Comparison of ENCODE assay signal across 14 cellular contexts in genomic region chr15:90837052-90837621, GRCh38. TPM values are rescaled to one million over a fixed set of nuclear protein-coding genes. Genes with fewer than 3 reads are reported as not detected.
DNase-seq lines count a peak whose midpoint lies in the region; ATAC-seq and TF ChIP-seq lines count a peak whose summit lies in the region.
"Had no signal": no experiment of that assay in that cellular context is flagged by ENCODE, and none has a peak within 500 bp of the region (broad histone marks: within the 10 kb centered on the region; RNA-seq: fewer than 3 reads in every experiment).

No MANE protein-coding gene starts in this region.

- no peaks in the 10 kb centered on the region for H3K9me3 ChIP-seq in BLaER1
- H3K9me3 ChIP-seq: breast epithelium had no signal

- peak overlapping the region; percentile 90 for H3K4me2 ChIP-seq in BLaER1
- H3K4me2 ChIP-seq: KMS-11 had no signal

- H4K20me1 ChIP-seq in BLaER1: no peaks in the 10 kb centered on the region

- peak overlapping the region; percentile 4 to 64 (median 63) for H3K27ac Mint-ChIP-seq in IgD-negative memory B cell
- H3K27ac Mint-ChIP-seq in activated naive CD4-positive, alpha-beta T cell treated with anti-CD3 and anti-CD28 coated beads, Interleukin-2, amount 50 U/mL, for 72 hours: peak overlapping the region; percentile 95 to 99
- H3K27ac Mint-ChIP-seq in natural killer cell: peak overlapping the region; percentile 95

- H3K27me3 Mint-ChIP-seq in IgD-negative memory B cell: no peaks in the 10 kb centered on the region
- no peaks in the 10 kb centered on the region for H3K27me3 Mint-ChIP-seq in natural killer cell (ENCODE audit: low read depth in 2 of 2)
- H3K27me3 Mint-ChIP-seq: stimulated activated naive B cell treated with anti-CD40 and anti-IgM and Interleukin-4, amounts not matched to agents 10 μg/mL and 1 μg/mL and 100 μg/mL, for 72 hours had no signal

- DNase-seq in activated naive CD4-positive, alpha-beta T cell treated with anti-CD3 and anti-CD28 coated beads, Interleukin-2, amount 50 U/mL, for 72 hours (ENCODE audit: low spot score in 2 of 2): peak in 1 of 2 donors; percentile 86
- DNase-seq in natural killer cell: no peak
- DNase-seq: DND-41; NCI-H187; NCI-H82; stimulated activated naive B cell treated with anti-CD40 and anti-IgM and Interleukin-4, amounts not matched to agents 10 μg/mL and 1 μg/mL and 100 μg/mL, for 72 hours had no signal

- H3K4me3 Mint-ChIP-seq in IgD-negative memory B cell (peak overlapping the region in 1 of 4 donors; percentile 43), natural killer cell (peak overlapping the region; percentile 83)

- intact Hi-C loops in natural killer cell (cut with micrococcal nuclease): loop anchor here (5.0 kb wide), 1 partner anchor 35 kb away; no protein-coding TSS in a partner anchor

- no peak overlapping the region for H3K27ac ChIP-seq in BLaER1
- H3K27ac ChIP-seq: breast epithelium, KMS-11 had no signal

- no peaks in the 10 kb centered on the region for H3K36me3 Mint-ChIP-seq in IgD-negative memory B cell
- peaks cover 15 to 41% of the 10 kb centered on the region in 2 donors for H3K36me3 Mint-ChIP-seq in activated naive CD4-positive, alpha-beta T cell treated with anti-CD3 and anti-CD28 coated beads, Interleukin-2, amount 50 U/mL, for 72 hours
- no peaks in the 10 kb centered on the region for H3K36me3 Mint-ChIP-seq in natural killer cell
- H3K36me3 Mint-ChIP-seq: stimulated activated naive B cell treated with anti-CD40 and anti-IgM and Interleukin-4, amounts not matched to agents 10 μg/mL and 1 μg/mL and 100 μg/mL, for 72 hours had no signal

- no peaks in the 10 kb centered on the region for H3K27me3 ChIP-seq in BLaER1
- H3K27me3 ChIP-seq: breast epithelium had no signal

- no peak for TF ChIP-seq CTCF in natural killer cell (IDR thresholded peaks at IDR 0.05)

- peaks cover 52% of the 10 kb centered on the region for H3K4me1 ChIP-seq in BLaER1

- no peak overlapping the region for H3K9ac ChIP-seq in BLaER1
- H3K9ac ChIP-seq: KMS-11 had no signal

- no peak overlapping the region for H3K4me3 ChIP-seq in BLaER1
- H3K4me3 ChIP-seq: breast epithelium had no signal

- H3K36me3 ChIP-seq in BLaER1: 0 out of 2 replicates have a peak, but pooled peaks cover 5% of the 10 kb centered on the region
- H3K36me3 ChIP-seq: breast epithelium had no signal

- H3K9me3 Mint-ChIP-seq in IgD-negative memory B cell: no peaks in the 10 kb centered on the region
- no peaks in the 10 kb centered on the region for H3K9me3 Mint-ChIP-seq in activated naive CD4-positive, alpha-beta T cell treated with anti-CD3 and anti-CD28 coated beads, Interleukin-2, amount 50 U/mL, for 72 hours
- H3K9me3 Mint-ChIP-seq in natural killer cell: no peaks in the 10 kb centered on the region
- H3K9me3 Mint-ChIP-seq: stimulated activated naive B cell treated with anti-CD40 and anti-IgM and Interleukin-4, amounts not matched to agents 10 μg/mL and 1 μg/mL and 100 μg/mL, for 72 hours had no signal

- peak; percentile 55 to 59 for ATAC-seq in activated naive CD4-positive, alpha-beta T cell treated with anti-CD3 and anti-CD28 coated beads, Interleukin-2, amount 50 U/mL, for 72 hours
- no peak for ATAC-seq in natural killer cell
- ATAC-seq in HG02623 (IDR thresholded peaks at IDR 0.05; ENCODE audit: unreplicated experiment): no peak
- no peak for ATAC-seq in HG03439 (IDR thresholded peaks at IDR 0.05; ENCODE audit: unreplicated experiment)
- no peak for ATAC-seq in HG03196 (IDR thresholded peaks at IDR 0.05; ENCODE audit: unreplicated experiment)
- no peak for ATAC-seq in HG02798 (IDR thresholded peaks at IDR 0.05; ENCODE audit: poor library complexity, unreplicated experiment)

- H3K4me1 Mint-ChIP-seq in IgD-negative memory B cell: peaks cover 23 to 30% (median 29%) of the 10 kb centered on the region in 3 donors
- H3K4me1 Mint-ChIP-seq in natural killer cell: peaks cover 23% of the 10 kb centered on the region in 2 donors

RNA-seq across cellular contexts. Expression of gene FURIN, which starts 31.3 kb away (rescaled TPM):
- 9.7 TPM for polyA plus RNA-seq in IgD-negative memory B cell
- total RNA-seq in activated naive CD4-positive, alpha-beta T cell treated with anti-CD3 and anti-CD28 coated beads, Interleukin-2, amount 50 U/mL, for 72 hours: 100 to 1,000 TPM; 381 to 721 TPM
- total RNA-seq in natural killer cell: 100 to 1,000 TPM; 110 to 178 (median 172) TPM

RNA-seq across cellular contexts. Expression of gene FES, which starts 47.2 kb away (rescaled TPM):
- polyA plus RNA-seq in IgD-negative memory B cell: 7.7 TPM
- 10 to 100 TPM; 83.9 to 91.4 TPM for total RNA-seq in activated naive CD4-positive, alpha-beta T cell treated with anti-CD3 and anti-CD28 coated beads, Interleukin-2, amount 50 U/mL, for 72 hours
- total RNA-seq in natural killer cell: 10 to 100 TPM; 35.8 to 70.3 (median 52.5) TPM

Comparison
In these comparisons a context has a peak if more than half of its experiments do, and no peak if none do; other contexts are left out.
1. ATAC-seq: peak in activated naive CD4-positive, alpha-beta T cell treated with anti-CD3 and anti-CD28 coated beads, Interleukin-2, amount 50 U/mL, for 72 hours (2 of 2); none in natural killer cell (0 of 3), HG02623 (single experiment), HG03439 (single experiment), HG03196 (single experiment) and HG02798 (single experiment).
2. Peak in every context shown above with its lines, with median percentiles within 50 percentile points of each other: H3K27ac Mint-ChIP-seq.